ENCODE assay signal across 31 cellular contexts in genomic region chr21:23579573-23579972, GRCh38.
"Had no signal": no experiment of that assay in that cellular context is flagged by ENCODE, and none has a peak within 500 bp of the region (broad histone marks: within the 10 kb centered on the region; RNA-seq: fewer than 3 reads in every experiment).

No MANE protein-coding gene starts in this region.

- H3K27ac ChIP-seq: adrenal gland, body of pancreas, esophagus muscularis mucosa, foreskin keratinocyte, WERI-Rb-1 had no signal

- H3K36me3 ChIP-seq: adrenal gland, esophagus muscularis mucosa, WERI-Rb-1 had no signal

- H3K4me1 ChIP-seq: adrenal gland, body of pancreas, esophagus muscularis mucosa, foreskin keratinocyte had no signal

- ATAC-seq: activated CD4-positive, CD25-positive, alpha-beta regulatory T cell treated with anti-CD3 and anti-CD28 coated beads, Interleukin-2, amount 50 U/mL, for 24 hours; activated CD8-positive, alpha-beta T cell treated with anti-CD3 and anti-CD28 coated beads for 36 hours; activated naive CD8-positive, alpha-beta T cell treated with anti-CD3 and anti-CD28 coated beads, Interleukin-2, amount 50 U/mL, for 24 hours; activated T-cell treated with anti-CD3 and anti-CD28 coated beads, Interleukin-2, amount 50 U/mL, for 4 hours; activated T-helper 17 cell treated with anti-CD3 and anti-CD28 coated beads, Interleukin-2, amount 50 U/mL, for 72 hours; body of pancreas; effector memory CD8-positive, alpha-beta T cell; foreskin keratinocyte; T-helper 17 cell had no signal

- DNase-seq: activated B cell treated with CpG ODN at 0.5 μM for 24 hours; activated CD4-positive, alpha-beta T cell treated with anti-CD3 and anti-CD28 coated beads for 48 hours; activated CD4-positive, alpha-beta T cell treated with anti-CD3 and anti-CD28 coated beads, Interleukin-2, amount 50 U/mL, for 1 hour; activated CD4-positive, alpha-beta T cell treated with anti-CD3 and anti-CD28 coated beads, Interleukin-2, amount 50 U/mL, for 48 hours; activated CD8-positive, alpha-beta memory T cell treated with anti-CD3 and anti-CD28 coated beads for 24 hours; activated CD8-positive, alpha-beta T cell treated with anti-CD3 and anti-CD28 coated beads for 36 hours; activated effector memory CD4-positive, alpha-beta T cell treated with Interleukin-2 at 50 U/mL for 16 hours; activated gamma-delta T cell treated with Interleukin-2 at 50 U/mL for 16 hours; activated naive CD4-positive, alpha-beta T cell treated with anti-CD3 and anti-CD28 coated beads, Interleukin-2, amount 50 U/mL, for 16 hours; activated naive CD4-positive, alpha-beta T cell treated with Interleukin-2 at 50 U/mL for 16 hours; activated naive CD8-positive, alpha-beta T cell treated with anti-CD3 and anti-CD28 coated beads, Interleukin-2, amount 50 U/mL, for 24 hours; activated T-cell treated with anti-CD3 and anti-CD28 coated beads, Interleukin-2, amount 50 U/mL, for 4 hours; adrenal gland; amygdala; aorta; body of pancreas; caudate nucleus; cortex of kidney; dermis blood vessel endothelial cell; effector CD4-positive, alpha-beta T cell; effector memory CD8-positive, alpha-beta T cell; erythroblast; foreskin keratinocyte; head of caudate nucleus; T-helper 17 cell; T1000; WERI-Rb-1 had no signal

- H3K9me3 ChIP-seq: adrenal gland, body of pancreas, esophagus muscularis mucosa had no signal

- FAIRE-seq: colon had no signal

- H3K27me3 ChIP-seq: adrenal gland, body of pancreas, esophagus muscularis mucosa, foreskin keratinocyte had no signal

- H3K4me3 ChIP-seq: adrenal gland, body of pancreas, esophagus muscularis mucosa had no signal
